Comparison of ENCODE assay signal across 1 cellular context in the genomic region with DNA sequence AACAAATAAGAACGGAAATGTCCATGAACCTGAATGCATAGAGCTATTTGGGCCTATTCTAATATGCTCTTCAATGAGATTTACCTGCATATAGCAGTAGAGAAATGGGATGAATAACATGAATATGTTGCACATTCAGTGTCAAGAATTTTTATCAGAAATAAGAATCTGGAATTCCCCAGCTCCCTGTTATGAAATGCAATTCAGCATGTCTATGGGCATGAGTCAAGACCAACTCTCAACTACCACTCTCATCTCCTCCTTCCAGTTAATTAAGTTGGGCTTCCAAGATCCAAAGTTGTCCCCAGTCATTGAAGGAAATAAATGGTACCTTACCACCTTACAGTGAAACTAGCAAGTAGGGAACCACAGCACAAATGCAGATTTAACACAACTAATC.
TF ChIP-seq lines count a peak whose summit lies in the region.

No MANE protein-coding gene starts in this region.

TF ChIP-seq in IMR-90, 13 proteins besides CTCF, POLR2A, EP300 and RAD21 (continued from another document):
- TF ChIP-seq CHD1 (IDR thresholded peaks at IDR 0.05; ENCODE audit: low read depth, low read length) = no peak
- no peak for TF ChIP-seq MAFK (IDR thresholded peaks at IDR 0.05; ENCODE audit: low read depth, low read length)
- TF ChIP-seq, protein P1, sequence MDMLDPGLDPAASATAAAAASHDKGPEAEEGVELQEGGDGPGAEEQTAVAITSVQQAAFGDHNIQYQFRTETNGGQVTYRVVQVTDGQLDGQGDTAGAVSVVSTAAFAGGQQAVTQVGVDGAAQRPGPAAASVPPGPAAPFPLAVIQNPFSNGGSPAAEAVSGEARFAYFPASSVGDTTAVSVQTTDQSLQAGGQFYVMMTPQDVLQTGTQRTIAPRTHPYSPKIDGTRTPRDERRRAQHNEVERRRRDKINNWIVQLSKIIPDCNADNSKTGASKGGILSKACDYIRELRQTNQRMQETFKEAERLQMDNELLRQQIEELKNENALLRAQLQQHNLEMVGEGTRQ (IDR thresholded peaks at IDR 0.05; ENCODE audit: low read depth, low read length) = no peak
